Comparison of ENCODE assay signal across 8 cellular contexts in the genomic region with DNA sequence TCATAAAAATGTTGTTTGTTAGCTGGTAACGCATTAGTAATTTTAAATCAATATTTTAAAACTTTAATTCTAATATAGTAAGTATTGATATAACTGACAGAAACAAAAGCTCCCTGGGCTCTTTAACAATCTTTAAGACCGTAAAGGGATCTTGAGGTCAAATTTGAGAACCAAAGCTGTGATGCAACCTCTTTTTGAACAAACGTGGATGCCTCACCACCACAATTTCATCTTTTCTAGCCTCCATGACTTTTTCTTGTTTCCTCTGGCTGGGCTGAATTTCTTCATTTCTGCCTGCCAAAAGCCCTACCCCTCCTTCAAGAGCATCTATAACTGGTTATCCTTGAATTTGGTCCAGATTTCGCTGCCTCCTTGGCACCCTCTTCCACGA. TPM values are rescaled to one million over a fixed set of nuclear protein-coding genes. Genes with fewer than 3 reads are reported as not detected.
DNase-seq lines count a peak whose midpoint lies in the region; ATAC-seq, FAIRE-seq and TF ChIP-seq lines count a peak whose summit lies in the region.

No MANE protein-coding gene starts in this region.

- ATAC-seq in GM19463 (IDR thresholded peaks at IDR 0.05; ENCODE audit: unreplicated experiment) = no peak
- ATAC-seq in HG03039 (IDR thresholded peaks at IDR 0.05; ENCODE audit: unreplicated experiment) = no peak

- H3K36me3 ChIP-seq in MG63 = peaks cover 26% of the 10 kb centered on the region
- H3K36me3 ChIP-seq in bronchial epithelial cell (ENCODE audit: control insufficient read depth, insufficient read depth, low read length) = peaks cover 2% of the 10 kb centered on the region
- H3K36me3 ChIP-seq in muscle layer of duodenum (ENCODE audit: control insufficient read depth in 1 of 2, insufficient read depth in 2 of 2, low read length in 2 of 2) = peaks cover 4% of the 10 kb centered on the region in 2 donors

- H3K4me1 ChIP-seq in muscle layer of duodenum (ENCODE audit: control insufficient read depth in 1 of 2, insufficient read depth in 2 of 2, low read length in 2 of 2) = peaks cover 0 to 8% of the 10 kb centered on the region in 2 donors

- H3K9me3 ChIP-seq in MG63 (no peaks in the 10 kb centered on the region; the same call in 1 of the 2 replicates), muscle layer of duodenum (ENCODE audit: control insufficient read depth in 1 of 2, low read length in 2 of 2) (peaks cover 0 to 4% of the 10 kb centered on the region in 2 donors)

- CTCF ChIA-PET in AG04449 (lab: Yijun Ruan, JAX) = interaction anchor here (1.1 to 1.3 kb wide), 2 partner anchors 15 to 39 kb away, joined by 3 read pairs; no protein-coding TSS in a partner anchor

- H3K27ac ChIP-seq in muscle layer of duodenum (ENCODE audit: low read length) = peak overlapping the region; percentile 87

- no peak for FAIRE-seq in bronchial epithelial cell (lab: Jason Lieb, UNC)

- DNase-seq in AG04449 (ENCODE audit: low read depth, low spot score) (no peak), MG63 (no peak), bronchial epithelial cell (ENCODE audit: low read depth) (no peak), nucleus accumbens (lab: John Stamatoyannopoulos, UW) (no peak), activated gamma-delta T cell (lab: John Stamatoyannopoulos, UW) (no peak)

- POLR2A ChIA-PET in AG04449 (lab: Yijun Ruan, JAX) = no interaction called here

- H3K4me3 ChIP-seq in AG04449 (ENCODE audit: low read depth, low read length) (peak overlapping the region; percentile 80), MG63 (peak overlapping the region; percentile 71), bronchial epithelial cell (ENCODE audit: low read depth, low read length) (peak overlapping the region; percentile 67), muscle layer of duodenum (ENCODE audit: low read depth in 1 of 2, low read length in 2 of 2) (peak overlapping the region; percentile 74 to 75)

- TF ChIP-seq CTCF in AG04449 (IDR thresholded peaks at IDR 0.05; ENCODE audit: insufficient read depth, low read length, missing control alignments) = no peak
- no peak for TF ChIP-seq CTCF in bronchial epithelial cell (IDR thresholded peaks at IDR 0.05; ENCODE audit: insufficient read depth, low read length, severe bottlenecking)

- H3K27me3 ChIP-seq in MG63 = no peaks in the 10 kb centered on the region
- H3K27me3 ChIP-seq in bronchial epithelial cell (ENCODE audit: control insufficient read depth, insufficient read depth, low read length) = no peaks in the 10 kb centered on the region
- H3K27me3 ChIP-seq in muscle layer of duodenum (ENCODE audit: low read depth, low read length) = no peaks in the 10 kb centered on the region

RNA-seq across cellular contexts. Expression of a gene that starts 0.6 kb away (rescaled TPM):
- 52.1 and 53.9 TPM in 2 replicates for total RNA-seq in MG63 (2014; rRNA removed; shearing (Covaris generic); ENCODE audit: low replicate concordance)
- total RNA-seq in bronchial epithelial cell = 21.9 and 31.9 TPM in 2 replicates
